In the genomic region with DNA sequence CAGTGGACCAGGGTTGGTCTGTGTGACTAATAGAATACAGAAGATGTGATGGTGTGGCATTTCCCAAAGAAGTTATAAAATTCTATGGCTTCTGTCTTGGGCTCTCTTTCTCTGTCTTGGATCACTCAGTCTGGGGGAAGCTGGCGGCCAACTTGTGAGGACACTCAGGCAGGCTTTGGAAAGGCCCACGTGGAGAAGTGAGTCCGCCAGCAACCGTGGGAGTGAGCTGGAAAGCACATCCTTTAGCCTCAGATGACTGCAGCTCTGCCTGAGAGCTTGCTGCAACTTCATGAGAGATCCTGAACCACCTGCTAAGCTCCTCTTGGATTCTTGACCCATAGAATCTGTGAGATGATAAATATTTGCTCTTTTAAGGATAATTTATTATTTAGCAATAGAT, we compare ENCODE assay signal across 16 cellular contexts.
A peak's percentile ranks its signal among the peaks of the same experiment; 100 is the strongest.
DNase-seq lines count a peak whose midpoint lies in the region; ATAC-seq and TF ChIP-seq lines count a peak whose summit lies in the region.
"Had no signal": no experiment of that assay in that cellular context is flagged by ENCODE, and none has a peak within 500 bp of the region (broad histone marks: within the 10 kb centered on the region; RNA-seq: fewer than 3 reads in every experiment).

No MANE protein-coding gene starts in this region.

- POLR2A ChIA-PET in T-cell (lab: Charles Lee): interaction anchor here in 1 of 2 donors (0.5 kb wide), 1 partner anchor 1399 kb away, joined by 3 read pairs; no protein-coding TSS in a partner anchor

- no peak overlapping the region for H3K27ac Mint-ChIP-seq in T-cell
- H3K27ac Mint-ChIP-seq: B cell; CD4-positive, alpha-beta memory T cell; GM23338; IgD-negative memory B cell had no signal

- H3K36me3 Mint-ChIP-seq in T-cell: no peaks in the 10 kb centered on the region
- H3K36me3 Mint-ChIP-seq: CD4-positive, alpha-beta memory T cell; IgD-negative memory B cell had no signal

- no peaks in the 10 kb centered on the region for H3K27me3 Mint-ChIP-seq in T-cell
- H3K27me3 Mint-ChIP-seq: B cell; CD4-positive, alpha-beta memory T cell; IgD-negative memory B cell had no signal

- no peak overlapping the region for H3K27ac ChIP-seq in heart right ventricle
- H3K27ac ChIP-seq in OCI-LY1 (ENCODE audit: low read depth, low read length, poor library complexity, severe bottlenecking): peak overlapping the region; percentile 94
- H3K27ac ChIP-seq: C4-2B had no signal

- no peaks in the 10 kb centered on the region for H3K9me3 Mint-ChIP-seq in T-cell
- H3K9me3 Mint-ChIP-seq: CD4-positive, alpha-beta memory T cell; GM23338 had no signal

- H3K27me3 ChIP-seq in heart right ventricle (peaks cover 0 to 8% (median 0%) of the 10 kb centered on the region in 7 donors), OCI-LY1 (ENCODE audit: insufficient read depth, low read length) (no peaks in the 10 kb centered on the region)

- no peak for TF ChIP-seq CTCF in heart right ventricle (IDR thresholded peaks at IDR 0.05)
- TF ChIP-seq CTCF in OCI-LY1 (IDR thresholded peaks at IDR 0.05; ENCODE audit: low read length): no peak

- peaks cover 28 to 37% (median 34%) of the 10 kb centered on the region in 3 donors for H3K4me1 Mint-ChIP-seq in T-cell
- H3K4me1 Mint-ChIP-seq: GM23338 had no signal

- intact Hi-C loops in heart right ventricle (cut with DNase I): loop anchor here in 2 of 10 donors (10.0 kb wide), 1 partner anchor 72 kb away; the partner anchor contains the start of gene RASGRP1 (in 2 of the 2)
- intact Hi-C loops in cardiac septum (cut with DNase I): no loop called here
- intact Hi-C loops in left ventricle myocardium superior (cut with micrococcal nuclease): no loop called here
- intact Hi-C loops in posterior vena cava (cut with DNase I): loop anchor here in 1 of 2 donors (5.0 kb wide), 1 partner anchor 951 kb away; no protein-coding TSS in a partner anchor

- H3K4me3 ChIP-seq in heart right ventricle (no peak overlapping the region), OCI-LY1 (ENCODE audit: low read depth, low read length, poor library complexity, severe bottlenecking) (no peak overlapping the region)
- H3K4me3 ChIP-seq: GM12878, GM23338 had no signal

- 66 to 70% methylated on average over 4 of the region's 4 CpGs for WGBS in heart right ventricle, 2 donors

- H3K4me2 ChIP-seq in OCI-LY1 (ENCODE audit: low read length): no peak overlapping the region
- H3K4me2 ChIP-seq: GM23338 had no signal

- H3K9ac ChIP-seq in OCI-LY1 (ENCODE audit: low read length): no peak overlapping the region

- H3K4me3 Mint-ChIP-seq in T-cell: no peak overlapping the region
- H3K4me3 Mint-ChIP-seq: B cell; CD4-positive, alpha-beta memory T cell; GM23338 had no signal

- no peaks in the 10 kb centered on the region for H3K36me3 ChIP-seq in heart right ventricle
- no peaks in the 10 kb centered on the region for H3K36me3 ChIP-seq in OCI-LY1 (ENCODE audit: insufficient read depth, low read length)

- H3K4me1 ChIP-seq in heart right ventricle: no peaks in the 10 kb centered on the region
- peaks cover 49% of the 10 kb centered on the region for H3K4me1 ChIP-seq in OCI-LY1 (ENCODE audit: insufficient read depth, low read length, severe bottlenecking)

- no peaks in the 10 kb centered on the region for H4K20me1 ChIP-seq in OCI-LY1 (ENCODE audit: insufficient read depth, low read length)

- H2AFZ ChIP-seq in OCI-LY1 (ENCODE audit: low read length): no peak overlapping the region
- H2AFZ ChIP-seq: GM23338 had no signal

- ATAC-seq in heart right ventricle: peak in 6 of 8 donors; percentile 38 to 75 (median 58)
- no peak for ATAC-seq in left ventricle myocardium superior
- no peak for ATAC-seq in T-cell (replicated peaks in 1 of 4)
- ATAC-seq: GM12878, GM23338 had no signal

- no peaks in the 10 kb centered on the region for H3K9me2 ChIP-seq in OCI-LY1 (ENCODE audit: low read depth, low read length)

- DNase-seq in heart right ventricle: peak in 1 of 2 donors; percentile 27
- DNase-seq in cardiac septum (ENCODE audit: low spot score): no peak
- peak; percentile 43 for DNase-seq in left ventricle myocardium superior
- peak; percentile 82 for DNase-seq in posterior vena cava (ENCODE audit: low spot score)
- DNase-seq in OCI-M1 (lab: John Stamatoyannopoulos, UW): no peak
- DNase-seq in T-cell: no peak
- DNase-seq in DMS 273 (lab: John Stamatoyannopoulos, UW; ENCODE audit: unreplicated experiment): no peak
- DNase-seq: CD4-positive, alpha-beta memory T cell; DMS153; H7 had no signal

- CTCF ChIA-PET in T-cell (lab: Charles Lee): interaction anchor here in 1 of 2 donors (0.8 kb wide), 1 partner anchor 54 kb away, joined by 3 read pairs; no protein-coding TSS in a partner anchor

- H3F3A ChIP-seq in OCI-LY1 (ENCODE audit: insufficient read depth, low read length): no peaks in the 10 kb centered on the region

- H3K79me2 ChIP-seq in OCI-LY1 (ENCODE audit: insufficient read depth, low read length): no peaks in the 10 kb centered on the region

- H3K9me3 ChIP-seq in heart right ventricle (no peaks in the 10 kb centered on the region), OCI-LY1 (ENCODE audit: low read length) (no peaks in the 10 kb centered on the region; the same call in 1 of the 2 replicates)

Comparison
In these comparisons a context has a peak if more than half of its experiments do, and no peak if none do; other contexts are left out.
1. ATAC-seq: peak in heart right ventricle (6 of 8); none in left ventricle myocardium superior (single experiment) and T-cell (0 of 4).
2. DNase-seq: peak in left ventricle myocardium superior (single experiment) and posterior vena cava (single experiment); none in cardiac septum (single experiment), OCI-M1 (single experiment), T-cell (0 of 34) and DMS 273 (single experiment).